In genomic region chr12:116169071-116169470, GRCh38 we compare ENCODE assay signal across 17 cellular contexts.
A peak's percentile ranks its signal among the peaks of the same experiment; 100 is the strongest.
DNase-seq lines count a peak whose midpoint lies in the region; ATAC-seq, FAIRE-seq and TF ChIP-seq lines count a peak whose summit lies in the region.
"Had no signal": no experiment of that assay in that cellular context is flagged by ENCODE, and none has a peak within 500 bp of the region (broad histone marks: within the 10 kb centered on the region; RNA-seq: fewer than 3 reads in every experiment).

No MANE protein-coding gene starts in this region.

- H3K27ac ChIP-seq in A549 (no peak overlapping the region), Panc1 (ENCODE audit: low read length) (0 out of 2 replicates have a peak overlapping the region, but pooled peaks have one; percentile 20), smooth muscle cell (ENCODE audit: low read depth) (peak overlapping the region; percentile 65), coronary artery (no peak overlapping the region)
- H3K27ac ChIP-seq: C4-2B had no signal

- H4K20me1 ChIP-seq in smooth muscle cell (ENCODE audit: low read depth): peaks cover 87% of the 10 kb centered on the region

- CTCF ChIA-PET in A549 (lab: Yijun Ruan, JAX): interaction anchor here (0.6 to 1.7 kb wide), 3 partner anchors 9 to 540 kb away, joined by 3 to 4 read pairs (median 3); no protein-coding TSS in a partner anchor
- CTCF ChIA-PET in Panc1 (lab: Charles Lee): no interaction called here

- POLR2A ChIA-PET in A549 (lab: Yijun Ruan, JAX) (no interaction called here), Panc1 (lab: Charles Lee) (interaction anchor here (0.6 kb wide), 1 partner anchor 24 kb away, joined by 4 read pairs; no protein-coding TSS in a partner anchor)

- no peak for TF ChIP-seq EP300 in A549 (IDR thresholded peaks at IDR 0.05)

- no peak overlapping the region for H2AFZ ChIP-seq in smooth muscle cell (ENCODE audit: low read depth)

- WGBS in A549 (ENCODE audit: missing lambda C conversion rate): 94% methylated on average over 1 of the region's 1 CpG
- WGBS in smooth muscle cell (ENCODE audit: low lambda C conversion rate): 97% methylated on average over 1 of the region's 1 CpG

- no TSS peak for BruUV-seq in Panc1 (replicated peaks; lab: Mats Ljungman, UMichigan)

- H3F3A ChIP-seq in smooth muscle cell (ENCODE audit: low read depth): peaks cover 6% of the 10 kb centered on the region

- H3K27me3 ChIP-seq in Panc1 (ENCODE audit: control insufficient read depth, insufficient read depth, low read length) (no peaks in the 10 kb centered on the region), smooth muscle cell (ENCODE audit: low read depth) (no peaks in the 10 kb centered on the region)

- H3K4me3 ChIP-seq in A549: no peak overlapping the region
- no peak overlapping the region for H3K4me3 ChIP-seq in Panc1 (ENCODE audit: low read depth in 2 of 2, low read length in 2 of 2)
- H3K4me3 ChIP-seq in smooth muscle cell: no peak overlapping the region
- no peak overlapping the region for H3K4me3 ChIP-seq in coronary artery

- FAIRE-seq in A549 (lab: Jason Lieb, UNC) (no peak), GM12892 (lab: Jason Lieb, UNC) (peak; percentile 5)

- in situ Hi-C loops in Panc1 (cut with HindIII; ENCODE audit: low pct_unique_long_range_greater_than_20kb, low sequenced_read_pairs): no loop called here

- no peaks in the 10 kb centered on the region; the same call in 1 of the 2 replicates for H3K36me3 ChIP-seq in Panc1 (ENCODE audit: control insufficient read depth, insufficient read depth, low read length)
- no peaks in the 10 kb centered on the region for H3K36me3 ChIP-seq in smooth muscle cell (ENCODE audit: low read depth)

- no peak for ATAC-seq in A549
- ATAC-seq in Panc1: no peak

- DNase-seq in A549 (ENCODE audit: low read depth in 1 of 2, low spot score in 1 of 2): no peak
- no peak for DNase-seq in GM12892 (ENCODE audit: insufficient read length)
- DNase-seq in Panc1 (ENCODE audit: low read depth, low spot score): no peak
- DNase-seq in smooth muscle cell (lab: John Stamatoyannopoulos, UW; ENCODE audit: unreplicated experiment): no peak
- DNase-seq in coronary artery (ENCODE audit: low spot score): no peak
- no peak for DNase-seq in HUDEP-2 (lab: John Stamatoyannopoulos, UW; ENCODE audit: unreplicated experiment in 76 of 76)
- DNase-seq: ACHN; AML-193; Caco-2; CD4-positive, alpha-beta T cell; DMS153; DMS79; GDM1; GOT3; HCEC 1CT; KG1 had no signal

- no peak overlapping the region for H3K4me2 ChIP-seq in A549
- H3K4me2 ChIP-seq in smooth muscle cell: peak overlapping the region; percentile 19

- no peak for TF ChIP-seq RAD21 in A549 (conservative IDR thresholded peaks at IDR 0.05 in 1 of 2, IDR thresholded peaks at IDR 0.05 in 1 of 2)

- intact Hi-C loops in Panc1 (cut with micrococcal nuclease; ENCODE audit: unreplicated experiment): no loop called here

- TF ChIP-seq POLR2A in A549 (IDR thresholded peaks at IDR 0.05; ENCODE audit: low read length) (no peak), GM12892 (IDR thresholded peaks at IDR 0.05; ENCODE audit: low read depth, low read length) (no peak)

- TF ChIP-seq CTCF in A549 (IDR thresholded peaks at IDR 0.05): no peak
- TF ChIP-seq CTCF in Panc1 (IDR thresholded peaks at IDR 0.05): no peak
- TF ChIP-seq CTCF in smooth muscle cell (IDR thresholded peaks at IDR 0.05; ENCODE audit: borderline replicate concordance, insufficient read depth, poor library complexity, severe bottlenecking): no peak
- no peak for TF ChIP-seq CTCF in coronary artery (IDR thresholded peaks at IDR 0.05)

- H3K9me3 ChIP-seq in A549 (no peaks in the 10 kb centered on the region), Panc1 (ENCODE audit: control insufficient read depth, insufficient read depth, low read depth, low read length) (no peaks in the 10 kb centered on the region), smooth muscle cell (replicated peaks; ENCODE audit: low read depth) (no peaks in the 10 kb centered on the region)
- H3K9me3 ChIP-seq: Caco-2 had no signal

- H3K79me2 ChIP-seq in smooth muscle cell (ENCODE audit: low read depth): peaks cover 85% of the 10 kb centered on the region

- H3K4me1 ChIP-seq in A549 (peaks cover 78% of the 10 kb centered on the region), Panc1 (ENCODE audit: control insufficient read depth, insufficient read depth, low read length) (peaks cover 64% of the 10 kb centered on the region), smooth muscle cell (ENCODE audit: low read depth) (peaks cover 26% of the 10 kb centered on the region)

- no peak overlapping the region for H3K9ac ChIP-seq in smooth muscle cell (ENCODE audit: low read depth)

TF ChIP-seq in A549, 52 proteins besides CTCF, POLR2A, EP300 and RAD21:
- TF ChIP-seq MAFK (IDR thresholded peaks at IDR 0.05; ENCODE audit: partially characterized antibody) (peak; percentile 79), SMC3 (IDR thresholded peaks at IDR 0.05) (no peak)

Comparison
In these comparisons a context has a peak if more than half of its experiments do, and no peak if none do; other contexts are left out.
1. H3K27ac ChIP-seq: peak in Panc1 (single experiment) and smooth muscle cell (single experiment); none in A549 (0 of 2) and coronary artery (0 of 2).